Comparison of ENCODE assay signal across 14 cellular contexts in the genomic region with DNA sequence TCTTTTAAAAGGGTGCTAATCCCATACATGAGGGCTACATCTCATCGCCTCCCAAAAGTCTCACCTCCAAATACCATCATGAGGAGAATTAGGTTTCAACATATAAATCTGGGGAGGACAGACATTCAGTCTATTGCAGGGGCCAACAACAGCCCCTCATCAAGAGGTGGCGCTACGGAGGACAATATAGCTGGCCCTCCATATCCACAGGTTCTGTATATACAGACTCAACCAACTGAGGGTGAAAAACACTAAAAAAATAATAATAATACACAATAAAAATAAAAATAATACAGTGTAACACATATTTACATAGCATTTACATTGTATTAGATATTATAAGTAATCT. TPM values are rescaled to one million over a fixed set of nuclear protein-coding genes. Genes with fewer than 3 reads are reported as not detected.
DNase-seq lines count a peak whose midpoint lies in the region; ATAC-seq and TF ChIP-seq lines count a peak whose summit lies in the region.
"Had no signal": no experiment of that assay in that cellular context is flagged by ENCODE, and none has a peak within 500 bp of the region (broad histone marks: within the 10 kb centered on the region; RNA-seq: fewer than 3 reads in every experiment).

No MANE protein-coding gene starts in this region.

- H3K4me3 ChIP-seq in BLaER1 = no peak overlapping the region
- no peak overlapping the region for H3K4me3 ChIP-seq in muscle layer of duodenum (ENCODE audit: low read depth in 1 of 2, low read length in 2 of 2)

- peak; percentile 2 for TF ChIP-seq CTCF in GM20000 (IDR thresholded peaks at IDR 0.05; ENCODE audit: extremely low read depth, missing control alignments)

- H3K4me2 ChIP-seq in BLaER1 = peak overlapping the region; percentile 70

- H3K27ac ChIP-seq in BLaER1 (no peak overlapping the region), muscle layer of duodenum (ENCODE audit: low read length) (peak overlapping the region; percentile 84), substantia nigra (ENCODE audit: low read depth, low read length, poor library complexity, severe bottlenecking) (no peak overlapping the region)

- H3K9me3 Mint-ChIP-seq in activated T-helper 1 cell treated with anti-CD3 and anti-CD28 coated beads, Interleukin-12 subunit alpha, Interleukin-12 subunit beta, Interleukin-2, Interleukin-4 antibody, amounts not matched to agents 30 ng/mL and 10 ng/mL and 1 ng/mL, durations not matched to agents 14 hours and 24 hours and 36 hours = no peaks in the 10 kb centered on the region
- H3K9me3 Mint-ChIP-seq: mesothelial cell of epicardium had no signal

- no peaks in the 10 kb centered on the region for H3K9me3 ChIP-seq in BLaER1
- H3K9me3 ChIP-seq in muscle layer of duodenum (ENCODE audit: control insufficient read depth in 1 of 2, low read length in 2 of 2) = no peaks in the 10 kb centered on the region

- H3K36me3 ChIP-seq in BLaER1 (no peaks in the 10 kb centered on the region), muscle layer of duodenum (ENCODE audit: control insufficient read depth in 1 of 2, insufficient read depth in 2 of 2, low read length in 2 of 2) (no peaks in the 10 kb centered on the region)

- peaks cover 98% of the 10 kb centered on the region for H3K4me1 Mint-ChIP-seq in activated T-helper 1 cell treated with anti-CD3 and anti-CD28 coated beads, Interleukin-12 subunit alpha, Interleukin-12 subunit beta, Interleukin-2, Interleukin-4 antibody, amounts not matched to agents 30 ng/mL and 10 ng/mL and 1 ng/mL, durations not matched to agents 14 hours and 24 hours and 36 hours (ENCODE audit: low read depth)

- DNase-seq in GM20000 (ENCODE audit: low spot score) = no peak
- no peak for DNase-seq in activated T-helper 1 cell treated with anti-CD3 and anti-CD28 coated beads, Interleukin-12 subunit alpha, Interleukin-12 subunit beta, Interleukin-2, Interleukin-4 antibody, amounts not matched to agents 30 ng/mL and 10 ng/mL and 1 ng/mL, durations not matched to agents 14 hours and 24 hours and 36 hours (ENCODE audit: low spot score)
- DNase-seq in substantia nigra (lab: John Stamatoyannopoulos, UW) = no peak
- DNase-seq: activated gamma-delta T cell, Calu3, hippocampal formation, NCI-H1417, OCI-M1 had no signal

- H3K27me3 ChIP-seq in BLaER1 = no peaks in the 10 kb centered on the region
- H3K27me3 ChIP-seq in muscle layer of duodenum (ENCODE audit: low read depth, low read length) = no peaks in the 10 kb centered on the region

- no peak for ATAC-seq in GM21381 (IDR thresholded peaks at IDR 0.05; ENCODE audit: unreplicated experiment)
- no peak for ATAC-seq in GM18861 (IDR thresholded peaks at IDR 0.05; ENCODE audit: unreplicated experiment)
- ATAC-seq in HG02973 (IDR thresholded peaks at IDR 0.05; ENCODE audit: unreplicated experiment) = no peak

- no peaks in the 10 kb centered on the region for H3K27me3 Mint-ChIP-seq in activated T-helper 1 cell treated with anti-CD3 and anti-CD28 coated beads, Interleukin-12 subunit alpha, Interleukin-12 subunit beta, Interleukin-2, Interleukin-4 antibody, amounts not matched to agents 30 ng/mL and 10 ng/mL and 1 ng/mL, durations not matched to agents 14 hours and 24 hours and 36 hours (ENCODE audit: insufficient read depth)

- H3K27ac Mint-ChIP-seq in activated T-helper 1 cell treated with anti-CD3 and anti-CD28 coated beads, Interleukin-12 subunit alpha, Interleukin-12 subunit beta, Interleukin-2, Interleukin-4 antibody, amounts not matched to agents 30 ng/mL and 10 ng/mL and 1 ng/mL, durations not matched to agents 14 hours and 24 hours and 36 hours = peak overlapping the region; percentile 88
- H3K27ac Mint-ChIP-seq: mesothelial cell of epicardium had no signal

- H3K9ac ChIP-seq in BLaER1 = no peak overlapping the region

- no peaks in the 10 kb centered on the region for H3K36me3 Mint-ChIP-seq in activated T-helper 1 cell treated with anti-CD3 and anti-CD28 coated beads, Interleukin-12 subunit alpha, Interleukin-12 subunit beta, Interleukin-2, Interleukin-4 antibody, amounts not matched to agents 30 ng/mL and 10 ng/mL and 1 ng/mL, durations not matched to agents 14 hours and 24 hours and 36 hours (ENCODE audit: low read depth)
- H3K36me3 Mint-ChIP-seq: mesothelial cell of epicardium had no signal

- H3K4me3 Mint-ChIP-seq in activated T-helper 1 cell treated with anti-CD3 and anti-CD28 coated beads, Interleukin-12 subunit alpha, Interleukin-12 subunit beta, Interleukin-2, Interleukin-4 antibody, amounts not matched to agents 30 ng/mL and 10 ng/mL and 1 ng/mL, durations not matched to agents 14 hours and 24 hours and 36 hours = no peak overlapping the region
- H3K4me3 Mint-ChIP-seq: mesothelial cell of epicardium had no signal

- H4K20me1 ChIP-seq in BLaER1 = no peaks in the 10 kb centered on the region

- intact Hi-C loops in activated T-helper 1 cell treated with anti-CD3 and anti-CD28 coated beads, Interleukin-12 subunit alpha, Interleukin-12 subunit beta, Interleukin-2, Interleukin-4 antibody, amounts not matched to agents 30 ng/mL and 10 ng/mL and 1 ng/mL, durations not matched to agents 14 hours and 24 hours and 36 hours (cut with micrococcal nuclease) = loop anchor here (5.0 to 10.0 kb wide), 5 partner anchors 34 to 669 kb away; no protein-coding TSS in a partner anchor

- H3K4me1 ChIP-seq in BLaER1 (peaks cover 64% of the 10 kb centered on the region), muscle layer of duodenum (ENCODE audit: control insufficient read depth in 1 of 2, insufficient read depth in 2 of 2, low read length in 2 of 2) (peaks cover 4 to 14% of the 10 kb centered on the region in 2 donors)

RNA-seq across cellular contexts. Expression of a gene that starts 19.1 kb away (rescaled TPM):
- total RNA-seq in activated T-helper 1 cell treated with anti-CD3 and anti-CD28 coated beads, Interleukin-12 subunit alpha, Interleukin-12 subunit beta, Interleukin-2, Interleukin-4 antibody, amounts not matched to agents 30 ng/mL and 10 ng/mL and 1 ng/mL, durations not matched to agents 14 hours and 24 hours and 36 hours = 37.9 and 42.7 TPM in 2 replicates
